In the genomic region with DNA sequence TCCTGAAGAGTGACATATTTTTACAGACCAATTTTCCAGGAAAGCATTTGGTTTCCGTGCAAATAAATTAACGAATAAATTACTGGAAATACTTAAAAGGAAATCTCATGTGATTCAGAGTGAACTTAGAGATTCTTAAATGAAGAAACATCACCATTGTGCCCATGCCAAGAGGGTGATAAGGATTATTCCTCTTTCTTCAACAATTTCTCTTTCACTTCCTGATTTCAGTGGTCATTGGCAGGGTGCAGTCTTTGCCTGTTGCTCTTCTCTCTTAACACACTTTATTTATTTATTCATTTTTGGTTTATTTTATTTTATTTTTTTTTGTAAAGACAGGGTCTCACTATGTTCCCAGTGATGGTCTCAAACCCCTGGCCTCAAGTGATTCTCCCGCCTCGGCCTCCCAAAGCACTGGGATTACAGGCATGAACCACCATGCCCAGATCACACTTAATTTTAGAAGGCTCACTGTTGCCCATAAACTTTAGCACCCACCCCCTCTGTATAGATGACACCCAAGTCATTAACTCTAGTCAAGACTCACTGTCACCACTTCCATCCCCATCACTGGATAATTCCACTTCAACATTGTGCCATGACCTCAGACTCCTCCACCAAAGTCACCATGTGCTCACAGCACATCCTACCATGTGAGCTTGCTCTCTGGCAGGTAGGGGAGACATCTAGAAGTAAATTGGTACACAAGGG, we compare ENCODE assay signal across 14 cellular contexts.
DNase-seq lines count a peak whose midpoint lies in the region; ATAC-seq, FAIRE-seq and TF ChIP-seq lines count a peak whose summit lies in the region.
"Had no signal": no experiment of that assay in that cellular context is flagged by ENCODE, and none has a peak within 500 bp of the region (broad histone marks: within the 10 kb centered on the region; RNA-seq: fewer than 3 reads in every experiment).

No MANE protein-coding gene starts in this region.

- no peak for FAIRE-seq in GM12892 (lab: Jason Lieb, UNC)

- intact Hi-C loops in sciatic nerve (cut with DNase I): no loop called here

- ATAC-seq in GM18907 (IDR thresholded peaks at IDR 0.05; ENCODE audit: unreplicated experiment) (peak; percentile 84), HG02798 (IDR thresholded peaks at IDR 0.05; ENCODE audit: poor library complexity, unreplicated experiment) (peak; percentile 44), naive B cell (ENCODE audit: low read depth in 2 of 2) (peak; percentile 56 to 57), sciatic nerve (no peak)
- ATAC-seq: heart right ventricle had no signal

- H3K27me3 Mint-ChIP-seq in naive B cell: no peaks in the 10 kb centered on the region
- no peaks in the 10 kb centered on the region for H3K27me3 Mint-ChIP-seq in chondrocyte (ENCODE audit: low read depth)
- H3K27me3 Mint-ChIP-seq: dendritic cell treated with granulocyte-macrophage colony-stimulating factor and Interleukin-4, amounts not matched to agents 40 ng/mL and 50 ng/mL, for 4 days had no signal

- no peak overlapping the region for H3K4me3 ChIP-seq in NB4 (ENCODE audit: low read depth, low read length)
- H3K4me3 ChIP-seq: heart right ventricle, SK-N-MC had no signal

- no peak for TF ChIP-seq CTCF in NB4 (IDR thresholded peaks at IDR 0.05; ENCODE audit: low read depth, low read length)
- TF ChIP-seq CTCF in chondrocyte (IDR thresholded peaks at IDR 0.05): no peak

- H3K9me3 Mint-ChIP-seq in naive B cell: no peaks in the 10 kb centered on the region
- no peaks in the 10 kb centered on the region for H3K9me3 Mint-ChIP-seq in chondrocyte (ENCODE audit: low read depth)

- DNase-seq in NB4 (ENCODE audit: low read depth): peak; percentile 43
- peak; percentile 11 for DNase-seq in naive B cell
- no peak for DNase-seq in COLO668 (lab: John Stamatoyannopoulos, UW; ENCODE audit: unreplicated experiment)
- DNase-seq in chondrocyte (ENCODE audit: low spot score): no peak
- no peak for DNase-seq in sciatic nerve (ENCODE audit: low spot score)
- no peak for DNase-seq in GM12892 (ENCODE audit: insufficient read length)
- DNase-seq: activated gamma-delta T cell; heart right ventricle; NCI-H2171; NK-92 treated with Interleukin-12 subunit alpha and Interleukin-12 subunit beta, amount 100 ng/mL, for 24 hours had no signal

- H3K4me1 Mint-ChIP-seq in naive B cell (peaks cover 0 to 5% (median 0%) of the 10 kb centered on the region in 3 donors), chondrocyte (ENCODE audit: low read depth) (no peaks in the 10 kb centered on the region)

- TF ChIP-seq POLR2A in NB4 (IDR thresholded peaks at IDR 0.05; ENCODE audit: extremely low read depth, insufficient read length) (no peak), GM12892 (IDR thresholded peaks at IDR 0.05; ENCODE audit: low read depth, low read length) (no peak)

- H3K4me3 Mint-ChIP-seq in naive B cell (no peak overlapping the region), chondrocyte (ENCODE audit: unreplicated experiment) (no peak overlapping the region)
- H3K4me3 Mint-ChIP-seq: dendritic cell treated with granulocyte-macrophage colony-stimulating factor and Interleukin-4, amounts not matched to agents 40 ng/mL and 50 ng/mL, for 4 days had no signal

- H3K36me3 Mint-ChIP-seq in naive B cell: no peaks in the 10 kb centered on the region
- no peaks in the 10 kb centered on the region for H3K36me3 Mint-ChIP-seq in chondrocyte (ENCODE audit: low read depth)

- no peak overlapping the region for H3K27ac Mint-ChIP-seq in naive B cell
- no peak overlapping the region for H3K27ac Mint-ChIP-seq in chondrocyte (ENCODE audit: unreplicated experiment)
- H3K27ac Mint-ChIP-seq: dendritic cell treated with granulocyte-macrophage colony-stimulating factor and Interleukin-4, amounts not matched to agents 40 ng/mL and 50 ng/mL, for 4 days had no signal

Comparison
In these comparisons a context has a peak if more than half of its experiments do, and no peak if none do; other contexts are left out.
1. DNase-seq: peak in NB4 (single experiment) and naive B cell (single experiment); none in COLO668 (single experiment), chondrocyte (single experiment), sciatic nerve (single experiment) and GM12892 (single experiment).